Comparison of ENCODE assay signal across 22 cellular contexts in genomic region chr20:49874601-49875116, GRCh38. TPM values are rescaled to one million over a fixed set of nuclear protein-coding genes. Genes with fewer than 3 reads are reported as not detected.
A peak's percentile ranks its signal among the peaks of the same experiment; 100 is the strongest.
DNase-seq lines count a peak whose midpoint lies in the region; ATAC-seq and FAIRE-seq lines count a peak whose summit lies in the region.
"Had no signal": no experiment of that assay in that cellular context is flagged by ENCODE, and none has a peak within 500 bp of the region (broad histone marks: within the 10 kb centered on the region; RNA-seq: fewer than 3 reads in every experiment).

No MANE protein-coding gene starts in this region.

- H3K9me3 ChIP-seq in NT2/D1 (ENCODE audit: insufficient read depth, low read length) (no peaks in the 10 kb centered on the region), endocrine pancreas (ENCODE audit: control insufficient read depth, low read length) (no peaks in the 10 kb centered on the region), small intestine (ENCODE audit: control insufficient read depth, low read depth) (no peaks in the 10 kb centered on the region)
- H3K9me3 ChIP-seq: BLaER1, neutrophil, sigmoid colon had no signal

- H3K9ac ChIP-seq in NT2/D1 (ENCODE audit: insufficient read length, low read depth) (peak overlapping the region; percentile 24), endocrine pancreas (ENCODE audit: control insufficient read depth, insufficient read depth, low read length) (peak overlapping the region; percentile 35)
- H3K9ac ChIP-seq: BLaER1 had no signal

- H3K27ac ChIP-seq in small intestine (ENCODE audit: low read depth in 1 of 2, low read length in 1 of 2) = no peak overlapping the region
- H3K27ac ChIP-seq: BLaER1, HL-60, neutrophil, PC-9, sigmoid colon had no signal

- H3K27me3 ChIP-seq in NT2/D1 (ENCODE audit: insufficient read depth, insufficient read length) (no peaks in the 10 kb centered on the region), endocrine pancreas (ENCODE audit: control insufficient read depth, insufficient read depth, low read length) (no peaks in the 10 kb centered on the region), small intestine (ENCODE audit: control insufficient read depth in 2 of 2, insufficient read depth in 2 of 2, low read length in 2 of 2) (no peaks in the 10 kb centered on the region)
- H3K27me3 ChIP-seq: BLaER1, neutrophil, sigmoid colon had no signal

- FAIRE-seq in HTR-8/SVneo (lab: Jason Lieb, UNC) (peak; percentile 33), small intestine (lab: Jason Lieb, UNC) (no peak)
- FAIRE-seq: GM18507 had no signal

- WGBS in small intestine, 3 donors = 86 to 89% (median 88%) methylated on average over 7 of the region's 7 CpGs

- peaks cover 8% of the 10 kb centered on the region for H3K4me1 ChIP-seq in NT2/D1 (ENCODE audit: insufficient read depth, insufficient read length)
- H3K4me1 ChIP-seq in endocrine pancreas (ENCODE audit: control insufficient read depth, insufficient read depth, low read length) = peaks cover 4% of the 10 kb centered on the region
- no peaks in the 10 kb centered on the region for H3K4me1 ChIP-seq in small intestine (ENCODE audit: control insufficient read depth in 2 of 2, insufficient read depth in 1 of 2, low read depth in 1 of 2, low read length in 1 of 2)
- H3K4me1 ChIP-seq: BLaER1 had no signal

- H3K4me3 ChIP-seq in NT2/D1 (ENCODE audit: insufficient read length, low read depth) (no peak overlapping the region), endocrine pancreas (ENCODE audit: control insufficient read depth, insufficient read depth, low read length) (no peak overlapping the region), small intestine (ENCODE audit: low read depth in 1 of 2, low read length in 2 of 2) (no peak overlapping the region)
- H3K4me3 ChIP-seq: BLaER1, PC-9, sigmoid colon had no signal

- DNase-seq in HTR-8/SVneo (ENCODE audit: insufficient read length, low spot score) = no peak
- DNase-seq in NT2/D1 (ENCODE audit: low read depth, low spot score) = no peak
- DNase-seq in small intestine = peak; percentile 14
- DNase-seq in iPS-NIHi11 (ENCODE audit: low spot score) = no peak
- no peak for DNase-seq in NCI-H446 (lab: John Stamatoyannopoulos, UW)
- DNase-seq: activated naive CD4-positive, alpha-beta T cell; Karpas-422; MV-4-11; NCI-H1436; NCI-H2081; NCI-H2227 treated with DMSO at 0.1 percent for 48 hours; NCI-H526 treated with DMSO at 0.1 percent for 48 hours; PC-9; sigmoid colon; stimulated activated CD4-positive, alpha-beta T cell treated with anti-CD3 and anti-CD28 coated beads, Interleukin-4, amount 100 ng/mL, for 1 hour had no signal

- no peak for ATAC-seq in GM19455 (IDR thresholded peaks at IDR 0.05; ENCODE audit: unreplicated experiment)
- ATAC-seq: Right ventricle myocardium inferior had no signal

- peaks cover 23% of the 10 kb centered on the region for H3K36me3 ChIP-seq in NT2/D1 (ENCODE audit: insufficient read depth, insufficient read length, low read length)
- no peaks in the 10 kb centered on the region for H3K36me3 ChIP-seq in endocrine pancreas (ENCODE audit: control insufficient read depth, insufficient read depth, low read length)
- H3K36me3 ChIP-seq in small intestine (ENCODE audit: control insufficient read depth in 2 of 2, insufficient read depth in 2 of 2, low read length in 2 of 2) = peaks cover 1 to 5% of the 10 kb centered on the region in 2 donors

RNA-seq across cellular contexts. Expression of gene SPATA2, which starts 40.7 kb away (rescaled TPM):
- polyA plus RNA-seq in small intestine = 10 to 100 TPM in 1 of 3 donors, 1 to 10 TPM in 2; 8.6 to 11.0 (median 9.9) TPM
